In genomic region chr7:73852500-73852899, GRCh38 we compare ENCODE assay signal across 23 cellular contexts. TPM values are rescaled to one million over a fixed set of nuclear protein-coding genes. Genes with fewer than 3 reads are reported as not detected.
DNase-seq lines count a peak whose midpoint lies in the region; ATAC-seq and TF ChIP-seq lines count a peak whose summit lies in the region.
"Had no signal": no experiment of that assay in that cellular context is flagged by ENCODE, and none has a peak within 500 bp of the region (broad histone marks: within the 10 kb centered on the region; RNA-seq: fewer than 3 reads in every experiment).

No MANE protein-coding gene starts in this region.

- H3K36me3 Mint-ChIP-seq in HFFc6 (ENCODE audit: low read depth), result 0 out of 2 replicates have a peak, but pooled peaks cover 8% of the 10 kb centered on the region
- H3K36me3 Mint-ChIP-seq in stimulated activated effector memory CD8-positive, alpha-beta T cell treated with anti-CD3 and anti-CD28 coated beads, Interleukin-12 subunit alpha, Interleukin-12 subunit beta, amount 100 ng/mL, for 72 hours, result no peaks in the 10 kb centered on the region
- H3K36me3 Mint-ChIP-seq in activated T-cell treated with anti-CD3 and anti-CD28 coated beads, Interleukin-2, amount 50 U/mL, for 24 hours (ENCODE audit: low read depth), result no peaks in the 10 kb centered on the region

- DNase-seq in HFFc6 (no peak), SJSA1 (ENCODE audit: low read depth in 1 of 2, low spot score in 2 of 2) (no peak), fibroblast of villous mesenchyme (ENCODE audit: low read depth) (peak; percentile 57), SIG-M5 (lab: John Stamatoyannopoulos, UW) (no peak)
- DNase-seq in stimulated activated effector memory CD8-positive, alpha-beta T cell treated with anti-CD3 and anti-CD28 coated beads, Interleukin-12 subunit alpha, Interleukin-12 subunit beta, amount 100 ng/mL, for 72 hours (ENCODE audit: low spot score in 2 of 2), result no peak
- no peak for DNase-seq in activated T-cell treated with anti-CD3 and anti-CD28 coated beads, Interleukin-2, amount 50 U/mL, for 24 hours
- DNase-seq: activated CD4-positive, alpha-beta T cell treated with anti-CD3 and anti-CD28 coated beads, Interleukin-2, amount 50 U/mL, for 48 hours; activated T-cell treated with anti-CD3 and anti-CD28 coated beads, Interleukin-2, amount 50 U/mL, for 4 hours; central memory CD4-positive, alpha-beta T cell; effector memory CD8-positive, alpha-beta T cell; GF-D8; KBM-7; NCI-H1048; NCI-H2081; NCI-H524; OCI-M1; stimulated activated CD4-positive, alpha-beta T cell treated with anti-CD3 and anti-CD28 coated beads, Interleukin-4, amount 100 ng/mL, for 1 hour; SW 1271; testis had no signal

- H3K27me3 Mint-ChIP-seq in HFFc6 (ENCODE audit: insufficient read depth), result peaks cover 2% of the 10 kb centered on the region
- H3K27me3 Mint-ChIP-seq in activated T-cell treated with anti-CD3 and anti-CD28 coated beads, Interleukin-2, amount 50 U/mL, for 24 hours, result peaks cover 36% of the 10 kb centered on the region

- peaks cover 62% of the 10 kb centered on the region for H3K4me1 Mint-ChIP-seq in HFFc6 (ENCODE audit: low read depth)
- peaks cover 29% of the 10 kb centered on the region for H3K4me1 Mint-ChIP-seq in stimulated activated effector memory CD8-positive, alpha-beta T cell treated with anti-CD3 and anti-CD28 coated beads, Interleukin-12 subunit alpha, Interleukin-12 subunit beta, amount 100 ng/mL, for 72 hours
- H3K4me1 Mint-ChIP-seq in activated T-cell treated with anti-CD3 and anti-CD28 coated beads, Interleukin-2, amount 50 U/mL, for 24 hours (ENCODE audit: low read depth), result peaks cover 33% of the 10 kb centered on the region

- no peaks in the 10 kb centered on the region for H3K36me3 ChIP-seq in SJSA1

- no peak overlapping the region; the same call in 1 of the 2 replicates for H3K4me3 Mint-ChIP-seq in HFFc6
- H3K4me3 Mint-ChIP-seq in stimulated activated effector memory CD8-positive, alpha-beta T cell treated with anti-CD3 and anti-CD28 coated beads, Interleukin-12 subunit alpha, Interleukin-12 subunit beta, amount 100 ng/mL, for 72 hours, result no peak overlapping the region
- H3K4me3 Mint-ChIP-seq in activated T-cell treated with anti-CD3 and anti-CD28 coated beads, Interleukin-2, amount 50 U/mL, for 24 hours, result no peak overlapping the region
- H3K4me3 Mint-ChIP-seq: activated T-cell treated with anti-CD3 and anti-CD28 coated beads, Interleukin-2, amount 50 U/mL, for 4 hours; effector memory CD8-positive, alpha-beta T cell had no signal

- no peaks in the 10 kb centered on the region for H3K27me3 ChIP-seq in SJSA1 (replicated peaks)
- H3K27me3 ChIP-seq: testis had no signal

- TF ChIP-seq CTCF in HFFc6 (IDR thresholded peaks at IDR 0.05) (peak; percentile 19; the same call in 1 of the 2 replicates), fibroblast of villous mesenchyme (IDR thresholded peaks at IDR 0.05; ENCODE audit: insufficient read depth, low read depth, low read length) (no peak)

- H3K4me3 ChIP-seq in SJSA1, result no peak overlapping the region
- H3K4me3 ChIP-seq in fibroblast of villous mesenchyme (ENCODE audit: low read depth, low read length), result no peak overlapping the region
- H3K4me3 ChIP-seq: testis had no signal

- H3K27ac ChIP-seq in SJSA1, result peak overlapping the region; percentile 92; the same call in 1 of the 2 replicates
- H3K27ac ChIP-seq: testis had no signal

- H3K27ac Mint-ChIP-seq in HFFc6, result peak overlapping the region; percentile 97
- H3K27ac Mint-ChIP-seq in stimulated activated effector memory CD8-positive, alpha-beta T cell treated with anti-CD3 and anti-CD28 coated beads, Interleukin-12 subunit alpha, Interleukin-12 subunit beta, amount 100 ng/mL, for 72 hours, result peak overlapping the region; percentile 79
- no peak overlapping the region for H3K27ac Mint-ChIP-seq in activated T-cell treated with anti-CD3 and anti-CD28 coated beads, Interleukin-2, amount 50 U/mL, for 24 hours
- H3K27ac Mint-ChIP-seq: effector memory CD8-positive, alpha-beta T cell had no signal

- peaks cover 45% of the 10 kb centered on the region for H3K4me1 ChIP-seq in SJSA1 (replicated peaks)
- H3K4me1 ChIP-seq: testis had no signal

- H3K9me3 Mint-ChIP-seq in HFFc6, result 0 out of 2 replicates have a peak, but pooled peaks cover 5% of the 10 kb centered on the region
- H3K9me3 Mint-ChIP-seq in stimulated activated effector memory CD8-positive, alpha-beta T cell treated with anti-CD3 and anti-CD28 coated beads, Interleukin-12 subunit alpha, Interleukin-12 subunit beta, amount 100 ng/mL, for 72 hours, result no peaks in the 10 kb centered on the region
- no peaks in the 10 kb centered on the region for H3K9me3 Mint-ChIP-seq in activated T-cell treated with anti-CD3 and anti-CD28 coated beads, Interleukin-2, amount 50 U/mL, for 24 hours
- H3K9me3 Mint-ChIP-seq: activated T-cell treated with anti-CD3 and anti-CD28 coated beads, Interleukin-2, amount 50 U/mL, for 4 hours; effector memory CD8-positive, alpha-beta T cell had no signal

- no peaks in the 10 kb centered on the region for H3K9me3 ChIP-seq in SJSA1 (replicated peaks)
- H3K9me3 ChIP-seq: testis had no signal

- no peak for ATAC-seq in stimulated activated effector memory CD8-positive, alpha-beta T cell treated with anti-CD3 and anti-CD28 coated beads, Interleukin-12 subunit alpha, Interleukin-12 subunit beta, amount 100 ng/mL, for 72 hours
- no peak for ATAC-seq in GM21360 (IDR thresholded peaks at IDR 0.05; ENCODE audit: unreplicated experiment)
- ATAC-seq: effector memory CD8-positive, alpha-beta T cell; left lobe of liver had no signal

RNA-seq across cellular contexts. Expression of gene TMEM270, which starts 8.5 kb away (rescaled TPM):
- not detected for total RNA-seq in HFFc6 (2021; fragmentation: NEBNext Ultra II Directional; extraction: Animal tissue kit (Norgen Biotek cat#: 25700))
- total RNA-seq in SJSA1 (2014; rRNA removed; shearing (Covaris generic)), result not detected in 2 replicates
- not detected in 2 replicates for total RNA-seq in fibroblast of villous mesenchyme
- total RNA-seq: activated T-cell treated with anti-CD3 and anti-CD28 coated beads, Interleukin-2, amount 50 U/mL, for 4 hours; frontal cortex; left lobe of liver; skeletal muscle tissue had no signal

RNA-seq across cellular contexts. Expression of gene METTL27, which starts 10.2 kb away (rescaled TPM):
- total RNA-seq in HFFc6 (2021; fragmentation: NEBNext Ultra II Directional; extraction: Animal tissue kit (Norgen Biotek cat#: 25700)), result 1 to 10 TPM; 3.9 to 7.2 (median 6.0) TPM
- 0.91 and 2.9 TPM in 2 replicates for total RNA-seq in SJSA1 (2014; rRNA removed; shearing (Covaris generic))
- total RNA-seq in fibroblast of villous mesenchyme, result 1.6 and 2.6 TPM in 2 replicates

RNA-seq across cellular contexts. Expression of gene CLDN4, which starts 21.7 kb away (rescaled TPM):
- under 1 TPM; 0.05 to 0.47 (median 0.32) TPM for total RNA-seq in HFFc6 (2021; fragmentation: NEBNext Ultra II Directional; extraction: Animal tissue kit (Norgen Biotek cat#: 25700))
- total RNA-seq in SJSA1 (2014; rRNA removed; shearing (Covaris generic)), result 0.16 TPM in 1 of 2 replicates, not detected in the other
- under 0.01 and 0.86 TPM in 2 replicates for total RNA-seq in fibroblast of villous mesenchyme
- total RNA-seq: frontal cortex, skeletal muscle tissue had no signal
